Comparison of ENCODE assay signal across 9 cellular contexts in the genomic region with DNA sequence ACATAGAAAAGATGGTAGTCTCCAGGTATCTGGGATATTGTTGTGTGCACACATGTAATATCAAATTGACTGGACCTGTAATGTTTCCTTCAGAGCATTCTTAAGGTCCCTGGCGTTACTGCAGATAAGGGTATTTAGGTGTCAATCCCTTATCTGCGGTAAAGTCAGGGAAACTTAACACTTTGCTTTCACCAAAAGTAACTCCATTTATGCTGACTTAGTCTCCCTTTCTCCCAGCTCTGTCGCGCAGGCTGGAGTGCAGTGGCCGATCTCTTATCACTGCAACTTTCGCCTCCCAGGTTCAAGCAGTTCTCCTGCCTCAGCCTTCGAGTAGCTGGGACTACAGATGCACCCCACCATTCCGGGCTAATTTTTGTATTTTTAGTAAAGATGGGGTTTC. TPM values are rescaled to one million over a fixed set of nuclear protein-coding genes. Genes with fewer than 3 reads are reported as not detected.
DNase-seq lines count a peak whose midpoint lies in the region; ATAC-seq and TF ChIP-seq lines count a peak whose summit lies in the region.
"Had no signal": no experiment of that assay in that cellular context is flagged by ENCODE, and none has a peak within 500 bp of the region (broad histone marks: within the 10 kb centered on the region; RNA-seq: fewer than 3 reads in every experiment).

No MANE protein-coding gene starts in this region.

- H3K27ac ChIP-seq in PC-9 = no peak overlapping the region
- H3K27ac ChIP-seq in sigmoid colon = peak overlapping the region in 1 of 4 donors; percentile 85

- POLR2A ChIA-PET in PC-9 (lab: Charles Lee; ENCODE audit: unreplicated experiment) = no interaction called here

- ATAC-seq in GM21737 (IDR thresholded peaks at IDR 0.05; ENCODE audit: unreplicated experiment) (no peak), sciatic nerve (no peak)

- TF ChIP-seq EP300 in sigmoid colon (IDR thresholded peaks at IDR 0.05) = no peak

- H3K4me2 ChIP-seq in PC-9 = peak overlapping the region; percentile 99

- WGBS in sigmoid colon, 2 donors = 32 to 79% methylated on average over 8 of the region's 8 CpGs

- CTCF ChIA-PET in PC-9 (lab: Charles Lee) = interaction anchor here (0.6 kb wide), 1 partner anchor 40 kb away, joined by 5 read pairs; the partner anchor contains the start of gene ANKRD39

- H3K36me3 ChIP-seq in GM06990 (ENCODE audit: control insufficient read depth, insufficient read depth, low read length) = peaks cover 4% of the 10 kb centered on the region; the same call in 1 of the 2 replicates
- H3K36me3 ChIP-seq in PC-9 (ENCODE audit: low read depth) = 0 out of 2 replicates have a peak, but pooled peaks cover 4% of the 10 kb centered on the region
- no peaks in the 10 kb centered on the region for H3K36me3 ChIP-seq in sigmoid colon

- peaks cover 12% of the 10 kb centered on the region for H3F3A ChIP-seq in PC-9 (ENCODE audit: insufficient read depth, low read depth)

- no peak overlapping the region for H2AFZ ChIP-seq in PC-9

- H4K20me1 ChIP-seq in PC-9 (ENCODE audit: insufficient read depth) = peaks cover 28% of the 10 kb centered on the region

- H3K4me3 ChIP-seq in GM06990 (replicated peaks; ENCODE audit: low read depth, low read length) (peak overlapping the region; percentile 74; the same call in 1 of the 2 replicates), PC-9 (peak overlapping the region; percentile 80), sigmoid colon (peak overlapping the region; percentile 45 to 88 (median 62))

- H3K9me2 ChIP-seq in PC-9 (ENCODE audit: insufficient read depth) = no peaks in the 10 kb centered on the region

- intact Hi-C loops in PC-9 (cut with micrococcal nuclease; ENCODE audit: unreplicated experiment) (loop anchor here (2.0 to 5.0 kb wide), 4 partner anchors 55 to 295 kb away; partner anchors contain the start of gene ANKRD36), sigmoid colon (cut with DNase I) (loop anchor here (2.0 to 10.0 kb wide), 5 partner anchors 39 to 295 kb away; partner anchors contain the start of genes ANKRD36, ANKRD39, KANSL3 and LMAN2L), sciatic nerve (cut with DNase I) (loop anchor here (10.0 kb wide), 1 partner anchor 47 kb away; no protein-coding TSS in a partner anchor)

- TSS peak; percentile 39 for BruUV-seq in PC-9 (replicated peaks; lab: Mats Ljungman, UMichigan)

- H3K9me3 ChIP-seq in PC-9 (ENCODE audit: insufficient read depth, low read depth) (no peaks in the 10 kb centered on the region), sigmoid colon (no peaks in the 10 kb centered on the region)

- no peak for TF ChIP-seq CTCF in GM06990 (IDR thresholded peaks at IDR 0.05; ENCODE audit: insufficient read depth, low read length, poor library complexity, severe bottlenecking)
- no peak for TF ChIP-seq CTCF in PC-9 (conservative IDR thresholded peaks at IDR 0.05)
- no peak for TF ChIP-seq CTCF in sigmoid colon (IDR thresholded peaks at IDR 0.05)

- no peak for TF ChIP-seq POLR2A in erythroblast (IDR thresholded peaks at IDR 0.05; ENCODE audit: low read length)
- TF ChIP-seq POLR2A in sigmoid colon (IDR thresholded peaks at IDR 0.05) = no peak

- H3K79me2 ChIP-seq in PC-9 (ENCODE audit: low read depth) = peaks cover 45% of the 10 kb centered on the region

- H3K27me3 ChIP-seq in GM06990 (replicated peaks; ENCODE audit: control insufficient read depth, insufficient read depth, low read length) (no peaks in the 10 kb centered on the region), PC-9 (ENCODE audit: insufficient read depth, low read depth) (no peaks in the 10 kb centered on the region), sigmoid colon (no peaks in the 10 kb centered on the region)

- H3K4me1 ChIP-seq in PC-9 (replicated peaks; ENCODE audit: insufficient read depth) = peaks cover 26% of the 10 kb centered on the region
- H3K4me1 ChIP-seq in sigmoid colon = peaks cover 0 to 63% (median 56%) of the 10 kb centered on the region in 4 donors

- DNase-seq in GM06990 (ENCODE audit: extremely low read depth, insufficient read length) (no peak), PC-9 (no peak), erythroblast (lab: John Stamatoyannopoulos, UW) (peak; percentile 23 to 41), sigmoid colon (no peak), sciatic nerve (ENCODE audit: low spot score) (no peak), NCI-H510A (lab: John Stamatoyannopoulos, UW) (no peak)
- DNase-seq in stimulated activated CD4-positive, alpha-beta T cell treated with anti-CD3 and anti-CD28 coated beads, Interleukin-4, amount 100 ng/mL, for 4 hours = no peak
- DNase-seq: NCI-H1694 had no signal

RNA-seq across cellular contexts. Expression of gene CNNM3, which starts 1.8 kb away (rescaled TPM):
- total RNA-seq in PC-9 (2021) (28.7 and 28.8 TPM in 2 replicates), sigmoid colon (10 to 100 TPM in 3 of 4 donors, 1 to 10 TPM in 1; 8.9 to 16.6 (median 11.8) TPM), sciatic nerve (26.4 TPM)
- 10 to 100 TPM in 1 of 3 donors, 1 to 10 TPM in 2; 1.2 to 11.9 (median 1.2) TPM for polyA plus RNA-seq in sigmoid colon

RNA-seq across cellular contexts. Expression of gene ANKRD23, which starts 25.9 kb away (rescaled TPM):
- total RNA-seq in PC-9 (2021) (6.0 and 8.9 TPM in 2 replicates), sigmoid colon (1 to 10 TPM; 1.8 to 5.5 (median 4.2) TPM), sciatic nerve (8.3 TPM)
- 1 to 10 TPM in 1 of 3 donors, under 1 TPM in 1, not detected in 1; 0.69 to 4.2 TPM for polyA plus RNA-seq in sigmoid colon

RNA-seq across cellular contexts. Expression of gene ANKRD39, which starts 39.9 kb away (rescaled TPM):
- 19.0 and 23.2 TPM in 2 replicates for total RNA-seq in PC-9 (2021)
- 10 to 100 TPM; 11.4 to 34.1 (median 26.1) TPM for total RNA-seq in sigmoid colon
- 10 to 100 TPM; 12.5 to 14.8 (median 12.6) TPM for polyA plus RNA-seq in sigmoid colon
- total RNA-seq in sciatic nerve = 15.9 TPM

RNA-seq across cellular contexts. Expression of gene SEMA4C, which starts 52.0 kb away (rescaled TPM):
- 52.8 and 60.5 TPM in 2 replicates for total RNA-seq in PC-9 (2021)
- total RNA-seq in sigmoid colon = 10 to 100 TPM; 57.1 to 90.1 (median 68.9) TPM
- polyA plus RNA-seq in sigmoid colon = 10 to 100 TPM in 1 of 3 donors, 1 to 10 TPM in 2; 3.6 to 21.3 (median 7.9) TPM
- 136 TPM for total RNA-seq in sciatic nerve

RNA-seq across cellular contexts. Expression of gene CNNM4, which starts 57.2 kb away (rescaled TPM):
- total RNA-seq in PC-9 (2021) (28.2 and 31.4 TPM in 2 replicates), sigmoid colon (1 to 10 TPM; 2.3 to 6.6 (median 3.4) TPM), sciatic nerve (13.9 TPM)
- polyA plus RNA-seq in sigmoid colon = 10 to 100 TPM in 1 of 3 donors, 1 to 10 TPM in 2; 9.0 to 36.7 (median 9.2) TPM

Comparison
In these comparisons a context has a peak if more than half of its experiments do, and no peak if none do; other contexts are left out.
1. DNase-seq: peak in erythroblast (2 of 2); none in GM06990 (single experiment), PC-9 (0 of 2), sigmoid colon (single experiment), stimulated activated CD4-positive, alpha-beta T cell treated with anti-CD3 and anti-CD28 coated beads, Interleukin-4, amount 100 ng/mL, for 4 hours (0 of 2), sciatic nerve (single experiment) and NCI-H510A (single experiment).
2. Peak in every context shown above with its lines, with median percentiles within 50 percentile points of each other: H3K4me3 ChIP-seq.